In the genomic region with DNA sequence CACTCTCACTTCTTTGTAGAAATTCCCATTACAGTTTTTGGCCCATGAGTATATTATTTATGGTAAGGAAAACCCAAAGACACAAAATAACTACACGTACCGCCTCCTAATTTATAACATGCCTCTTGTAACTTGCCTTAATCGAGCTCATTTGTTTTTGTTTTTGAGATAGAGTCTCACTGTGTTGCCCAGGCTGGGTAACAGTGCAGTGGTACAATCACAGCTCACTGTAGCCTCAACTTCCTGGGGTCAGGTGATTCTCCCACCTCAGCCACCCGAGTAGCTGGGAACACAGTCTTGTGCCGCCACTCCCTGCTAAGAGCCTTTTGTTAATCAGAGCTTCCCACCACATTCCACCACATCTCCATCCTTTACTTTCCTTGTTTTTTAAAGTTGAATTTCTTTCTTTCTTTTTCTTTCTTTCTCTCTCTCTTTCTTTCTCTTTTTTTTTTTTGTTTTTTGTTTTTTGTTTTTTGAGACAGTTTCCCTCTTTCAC, we compare ENCODE assay signal across 2 cellular contexts.
A peak's percentile ranks its signal among the peaks of the same experiment; 100 is the strongest.
TF ChIP-seq lines count a peak whose summit lies in the region.

No MANE protein-coding gene starts in this region.

TF ChIP-seq in HepG2, 621 proteins besides CTCF, POLR2A, EP300 and RAD21:
- TF ChIP-seq ZNF839 (CRISPR knock-in tag; IDR thresholded peaks at IDR 0.05; ENCODE audit: borderline replicate concordance) (no peak), ZNF121 (CRISPR knock-in tag; IDR thresholded peaks at IDR 0.05) (0 out of 2 replicates have a peak, but pooled peaks have one; percentile 30)
- TF ChIP-seq, protein P1, sequence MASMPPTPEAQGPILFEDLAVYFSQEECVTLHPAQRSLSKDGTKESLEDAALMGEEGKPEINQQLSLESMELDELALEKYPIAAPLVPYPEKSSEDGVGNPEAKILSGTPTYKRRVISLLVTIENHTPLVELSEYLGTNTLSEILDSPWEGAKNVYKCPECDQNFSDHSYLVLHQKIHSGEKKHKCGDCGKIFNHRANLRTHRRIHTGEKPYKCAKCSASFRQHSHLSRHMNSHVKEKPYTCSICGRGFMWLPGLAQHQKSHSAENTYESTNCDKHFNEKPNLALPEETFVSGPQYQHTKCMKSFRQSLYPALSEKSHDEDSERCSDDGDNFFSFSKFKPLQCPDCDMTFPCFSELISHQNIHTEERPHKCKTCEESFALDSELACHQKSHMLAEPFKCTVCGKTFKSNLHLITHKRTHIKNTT (CRISPR knock-in tag; IDR thresholded peaks at IDR 0.05), result no peak

TF ChIP-seq in K562, 482 proteins besides CTCF, POLR2A, EP300 and RAD21:
- TF ChIP-seq FOXJ3 (CRISPR knock-in tag; IDR thresholded peaks at IDR 0.05) (no peak), ZFP36 (IDR thresholded peaks at IDR 0.05; ENCODE audit: low read depth, low read length, partially characterized antibody) (no peak), MEIS2 (IDR thresholded peaks at IDR 0.05; ENCODE audit: partially characterized antibody) (no peak), ZNF121 (CRISPR knock-in tag; conservative IDR thresholded peaks at IDR 0.05) (peak; percentile 44), GTF2F1 (IDR thresholded peaks at IDR 0.05; ENCODE audit: low read depth, low read length) (no peak)
- TF ChIP-seq, protein P2, sequence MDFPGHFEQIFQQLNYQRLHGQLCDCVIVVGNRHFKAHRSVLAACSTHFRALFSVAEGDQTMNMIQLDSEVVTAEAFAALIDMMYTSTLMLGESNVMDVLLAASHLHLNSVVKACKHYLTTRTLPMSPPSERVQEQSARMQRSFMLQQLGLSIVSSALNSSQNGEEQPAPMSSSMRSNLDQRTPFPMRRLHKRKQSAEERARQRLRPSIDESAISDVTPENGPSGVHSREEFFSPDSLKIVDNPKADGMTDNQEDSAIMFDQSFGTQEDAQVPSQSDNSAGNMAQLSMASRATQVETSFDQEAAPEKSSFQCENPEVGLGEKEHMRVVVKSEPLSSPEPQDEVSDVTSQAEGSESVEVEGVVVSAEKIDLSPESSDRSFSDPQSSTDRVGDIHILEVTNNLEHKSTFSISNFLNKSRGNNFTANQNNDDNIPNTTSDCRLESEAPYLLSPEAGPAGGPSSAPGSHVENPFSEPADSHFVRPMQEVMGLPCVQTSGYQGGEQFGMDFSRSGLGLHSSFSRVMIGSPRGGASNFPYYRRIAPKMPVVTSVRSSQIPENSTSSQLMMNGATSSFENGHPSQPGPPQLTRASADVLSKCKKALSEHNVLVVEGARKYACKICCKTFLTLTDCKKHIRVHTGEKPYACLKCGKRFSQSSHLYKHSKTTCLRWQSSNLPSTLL (IDR thresholded peaks at IDR 0.05), result no peak
- TF ChIP-seq, protein P3, sequence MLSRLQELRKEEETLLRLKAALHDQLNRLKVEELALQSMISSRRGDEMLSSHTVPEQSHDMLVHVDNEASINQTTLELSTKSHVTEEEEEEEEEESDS (CRISPR knock-in tag; IDR thresholded peaks at IDR 0.05), result no peak
- TF ChIP-seq, protein P4, sequence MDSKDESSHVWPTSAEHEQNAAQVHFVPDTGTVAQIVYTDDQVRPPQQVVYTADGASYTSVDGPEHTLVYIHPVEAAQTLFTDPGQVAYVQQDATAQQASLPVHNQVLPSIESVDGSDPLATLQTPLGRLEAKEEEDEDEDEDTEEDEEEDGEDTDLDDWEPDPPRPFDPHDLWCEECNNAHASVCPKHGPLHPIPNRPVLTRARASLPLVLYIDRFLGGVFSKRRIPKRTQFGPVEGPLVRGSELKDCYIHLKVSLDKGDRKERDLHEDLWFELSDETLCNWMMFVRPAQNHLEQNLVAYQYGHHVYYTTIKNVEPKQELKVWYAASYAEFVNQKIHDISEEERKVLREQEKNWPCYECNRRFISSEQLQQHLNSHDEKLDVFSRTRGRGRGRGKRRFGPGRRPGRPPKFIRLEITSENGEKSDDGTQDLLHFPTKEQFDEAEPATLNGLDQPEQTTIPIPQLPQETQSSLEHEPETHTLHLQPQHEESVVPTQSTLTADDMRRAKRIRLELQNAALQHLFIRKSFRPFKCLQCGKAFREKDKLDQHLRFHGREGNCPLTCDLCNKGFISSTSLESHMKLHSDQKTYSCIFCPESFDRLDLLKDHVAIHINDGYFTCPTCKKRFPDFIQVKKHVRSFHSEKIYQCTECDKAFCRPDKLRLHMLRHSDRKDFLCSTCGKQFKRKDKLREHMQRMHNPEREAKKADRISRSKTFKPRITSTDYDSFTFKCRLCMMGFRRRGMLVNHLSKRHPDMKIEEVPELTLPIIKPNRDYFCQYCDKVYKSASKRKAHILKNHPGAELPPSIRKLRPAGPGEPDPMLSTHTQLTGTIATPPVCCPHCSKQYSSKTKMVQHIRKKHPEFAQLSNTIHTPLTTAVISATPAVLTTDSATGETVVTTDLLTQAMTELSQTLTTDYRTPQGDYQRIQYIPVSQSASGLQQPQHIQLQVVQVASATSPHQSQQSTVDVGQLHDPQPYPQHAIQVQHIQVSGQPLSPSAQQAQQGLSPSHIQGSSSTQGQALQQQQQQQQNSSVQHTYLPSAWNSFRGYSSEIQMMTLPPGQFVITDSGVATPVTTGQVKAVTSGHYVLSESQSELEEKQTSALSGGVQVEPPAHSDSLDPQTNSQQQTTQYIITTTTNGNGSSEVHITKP (IDR thresholded peaks at IDR 0.05; ENCODE audit: partially characterized antibody), result peak; percentile 27
- TF ChIP-seq, protein P5, sequence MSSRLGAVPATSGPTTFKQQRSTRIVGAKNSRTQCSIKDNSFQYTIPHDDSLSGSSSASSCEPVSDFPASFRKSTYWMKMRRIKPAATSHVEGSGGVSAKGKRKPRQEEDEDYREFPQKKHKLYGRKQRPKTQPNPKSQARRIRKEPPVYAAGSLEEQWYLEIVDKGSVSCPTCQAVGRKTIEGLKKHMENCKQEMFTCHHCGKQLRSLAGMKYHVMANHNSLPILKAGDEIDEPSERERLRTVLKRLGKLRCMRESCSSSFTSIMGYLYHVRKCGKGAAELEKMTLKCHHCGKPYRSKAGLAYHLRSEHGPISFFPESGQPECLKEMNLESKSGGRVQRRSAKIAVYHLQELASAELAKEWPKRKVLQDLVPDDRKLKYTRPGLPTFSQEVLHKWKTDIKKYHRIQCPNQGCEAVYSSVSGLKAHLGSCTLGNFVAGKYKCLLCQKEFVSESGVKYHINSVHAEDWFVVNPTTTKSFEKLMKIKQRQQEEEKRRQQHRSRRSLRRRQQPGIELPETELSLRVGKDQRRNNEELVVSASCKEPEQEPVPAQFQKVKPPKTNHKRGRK (tag; IDR thresholded peaks at IDR 0.05), result 0 out of 2 replicates have a peak, but pooled peaks have one; percentile 33
